In the genomic region with DNA sequence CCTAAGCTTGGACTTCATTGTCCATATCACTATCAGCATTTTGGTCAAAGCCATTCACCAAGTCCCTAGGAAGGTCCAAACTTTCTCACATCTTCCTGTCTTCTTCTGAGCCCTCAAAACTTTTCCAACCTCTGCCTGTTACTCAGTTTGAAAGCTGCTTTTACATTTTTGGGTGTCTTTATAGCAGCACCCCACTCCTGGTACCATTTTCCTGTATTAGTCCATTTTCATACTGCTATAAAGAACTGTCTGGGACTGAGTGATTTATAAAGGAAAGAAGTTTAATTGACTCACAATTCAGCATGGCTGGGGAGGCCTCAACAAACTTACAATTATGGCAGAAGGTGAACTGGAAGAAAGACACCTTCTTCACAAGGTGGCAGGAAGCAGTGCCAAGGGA, we compare ENCODE assay signal across 29 cellular contexts.
"Had no signal": no experiment of that assay in that cellular context is flagged by ENCODE, and none has a peak within 500 bp of the region (broad histone marks: within the 10 kb centered on the region; RNA-seq: fewer than 3 reads in every experiment).

No MANE protein-coding gene starts in this region.

- H3K27me3 Mint-ChIP-seq: dendritic cell treated with granulocyte-macrophage colony-stimulating factor and Interleukin-4, amounts not matched to agents 40 ng/mL and 50 ng/mL, for 4 days; effector memory CD8-positive, alpha-beta T cell had no signal

- H3K4me3 Mint-ChIP-seq: dendritic cell treated with granulocyte-macrophage colony-stimulating factor and Interleukin-4, amounts not matched to agents 40 ng/mL and 50 ng/mL, for 4 days; effector memory CD8-positive, alpha-beta T cell; endodermal cell had no signal

- H3K9me3 ChIP-seq: colonic mucosa had no signal

- H3K27ac ChIP-seq: colonic mucosa, coronary artery, dorsolateral prefrontal cortex, epithelial cell of prostate, esophagus muscularis mucosa, esophagus squamous epithelium, foreskin keratinocyte, gastrocnemius medialis, gastroesophageal sphincter, heart left ventricle, heart right ventricle had no signal

- DNase-seq: colonic mucosa; cortex of kidney; dermis blood vessel endothelial cell; dorsolateral prefrontal cortex; effector CD4-positive, alpha-beta T cell; effector CD8-positive, alpha-beta T cell; effector memory CD4-positive, alpha-beta T cell; effector memory CD8-positive, alpha-beta T cell; endodermal cell; erythroblast; esophagus squamous epithelium; foreskin fibroblast; foreskin keratinocyte; foreskin melanocyte; gastrocnemius medialis; glutamatergic neuron; head of caudate nucleus; heart left ventricle; heart right ventricle had no signal

- H3K4me3 ChIP-seq: colonic mucosa, coronary artery, dorsolateral prefrontal cortex, esophagus muscularis mucosa, esophagus squamous epithelium, gastrocnemius medialis, gastroesophageal sphincter, heart left ventricle, heart right ventricle had no signal

- FAIRE-seq: colon, endometrium, endothelial cell of umbilical vein, frontal cortex had no signal

- H3K36me3 ChIP-seq: colonic mucosa, esophagus muscularis mucosa, esophagus squamous epithelium, gastrocnemius medialis, gastroesophageal sphincter, heart left ventricle, heart right ventricle had no signal

- H3K4me1 ChIP-seq: colonic mucosa, esophagus muscularis mucosa, esophagus squamous epithelium, foreskin keratinocyte, gastrocnemius medialis, gastroesophageal sphincter, heart left ventricle, heart right ventricle had no signal

- H3K27me3 ChIP-seq: colonic mucosa, dorsolateral prefrontal cortex, esophagus muscularis mucosa, esophagus squamous epithelium, foreskin keratinocyte, gastrocnemius medialis, gastroesophageal sphincter, heart left ventricle, heart right ventricle had no signal

- H3K4me1 Mint-ChIP-seq: endodermal cell had no signal

- ATAC-seq: effector memory CD8-positive, alpha-beta T cell; esophagus mucosa; foreskin keratinocyte; gastrocnemius medialis; gastroesophageal sphincter; heart left ventricle; heart right ventricle had no signal

- H3K27ac Mint-ChIP-seq: dendritic cell treated with granulocyte-macrophage colony-stimulating factor and Interleukin-4, amounts not matched to agents 40 ng/mL and 50 ng/mL, for 4 days; effector memory CD8-positive, alpha-beta T cell; endodermal cell had no signal
